Comparison of ENCODE assay signal across 8 cellular contexts in the genomic region with DNA sequence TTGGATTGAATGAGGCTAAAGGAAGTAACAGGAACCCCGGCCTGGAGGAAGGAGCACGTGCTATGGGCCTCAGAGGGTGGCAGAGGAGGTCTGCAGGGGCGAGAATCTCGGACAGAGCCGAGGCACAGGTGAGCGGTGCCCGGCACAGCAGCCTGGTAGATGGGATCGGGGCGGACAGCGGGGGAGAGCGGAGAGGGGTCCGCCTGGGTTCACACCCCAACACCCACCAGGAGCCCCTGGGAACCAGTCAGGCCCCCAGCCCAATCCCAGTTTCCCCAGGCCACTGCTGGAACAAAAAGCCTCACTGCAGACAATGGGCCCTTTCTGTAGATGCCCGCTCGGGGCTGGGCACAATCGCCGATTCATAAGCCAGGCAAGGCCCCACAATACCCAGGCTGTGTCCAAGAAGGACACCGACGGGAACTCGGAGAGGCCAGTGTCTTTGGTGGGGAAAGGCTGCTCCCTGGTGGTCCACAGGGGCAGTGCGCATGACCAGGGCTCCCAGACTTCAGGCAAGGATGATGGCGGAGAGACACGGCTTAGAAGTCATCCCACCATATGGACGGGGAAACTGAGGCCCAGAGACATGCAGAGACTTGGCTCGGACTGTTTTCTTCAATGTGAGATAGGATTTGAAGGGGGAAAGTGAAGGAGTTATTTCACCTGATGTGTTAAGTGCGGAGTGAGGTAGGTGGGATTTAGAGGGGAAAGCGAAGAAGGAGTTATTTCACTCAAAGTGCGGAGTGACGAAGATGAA.
DNase-seq lines count a peak whose midpoint lies in the region; ATAC-seq and TF ChIP-seq lines count a peak whose summit lies in the region.

No MANE protein-coding gene starts in this region.

- no peaks in the 10 kb centered on the region for H3F3A ChIP-seq in GM23248 (ENCODE audit: insufficient read depth)

- no peaks in the 10 kb centered on the region for H3K9me2 ChIP-seq in GM23248 (ENCODE audit: insufficient read depth)

- H3K27ac Mint-ChIP-seq in CD4-positive, alpha-beta T cell = no peak overlapping the region

- no peak overlapping the region for H3K4me3 ChIP-seq in GM23248

- H3K9ac ChIP-seq in GM23248 = no peak overlapping the region

- TF ChIP-seq CTCF in CD4-positive, alpha-beta T cell (IDR thresholded peaks at IDR 0.05) = peak; percentile 98

- no peaks in the 10 kb centered on the region for H3K36me3 Mint-ChIP-seq in CD4-positive, alpha-beta T cell (ENCODE audit: low read depth)

- no peak overlapping the region for H3K4me2 ChIP-seq in GM23248 (ENCODE audit: unreplicated experiment)

- no peaks in the 10 kb centered on the region for H4K20me1 ChIP-seq in GM23248 (ENCODE audit: insufficient read depth)

- ATAC-seq in CD4-positive, alpha-beta T cell (ENCODE audit: poor library complexity) = peak; percentile 66
- no peak for ATAC-seq in GM18517 (IDR thresholded peaks at IDR 0.05; ENCODE audit: unreplicated experiment)

- peaks cover 4% of the 10 kb centered on the region for H3K27me3 ChIP-seq in CD4-positive, alpha-beta T cell (ENCODE audit: control insufficient read depth, insufficient read depth, low read length)
- H3K27me3 ChIP-seq in GM23248 (replicated peaks; ENCODE audit: insufficient read depth) (peaks cover 14% of the 10 kb centered on the region; the same call in 1 of the 2 replicates), layer of hippocampus (ENCODE audit: control insufficient read depth, insufficient read depth, low read length) (no peaks in the 10 kb centered on the region)

- no peaks in the 10 kb centered on the region for H3K36me3 ChIP-seq in GM23248 (ENCODE audit: low read depth)

- no peak overlapping the region for H3K27ac ChIP-seq in CD4-positive, alpha-beta T cell (ENCODE audit: low read depth, low read length)
- no peak overlapping the region for H3K27ac ChIP-seq in GM23248
- peak overlapping the region; percentile 91 for H3K27ac ChIP-seq in caudate nucleus (ENCODE audit: low read depth, low read length)
- peak overlapping the region; percentile 91 for H3K27ac ChIP-seq in layer of hippocampus (ENCODE audit: low read depth, low read length)

- intact Hi-C loops in CD4-positive, alpha-beta T cell (cut with DNase I, micrococcal nuclease) = loop anchor here (1.0 to 10.0 kb wide), 5 partner anchors 426 to 1260 kb away; a partner anchor contains a TSS

- peak; percentile 36 to 77 (median 61) for DNase-seq in CD4-positive, alpha-beta T cell
- peak; percentile 70 for DNase-seq in GM23248
- peak; percentile 36 to 39 for DNase-seq in NCI-H1930 (lab: John Stamatoyannopoulos, UW)
- peak; percentile 40 for DNase-seq in activated CD4-positive, CD25-positive, alpha-beta regulatory T cell treated with anti-CD3 and anti-CD28 coated beads, Interleukin-2, amount 50 U/mL, for 16 hours (ENCODE audit: low read depth, low spot score)
- DNase-seq in caudate nucleus (lab: John Stamatoyannopoulos, UW) = peak in 60 of 61 donors; percentile 27 to 94 (median 86)
- peak; percentile 75 to 78 for DNase-seq in stimulated activated CD4-positive, alpha-beta T cell treated with anti-CD3 and anti-CD28 coated beads, Interleukin-2, amount 100 ng/mL, for 24 hours

- no peak overlapping the region for H2AFZ ChIP-seq in GM23248

- H3K4me1 ChIP-seq in GM23248 (ENCODE audit: insufficient read depth) = no peaks in the 10 kb centered on the region

- CTCF ChIA-PET in CD4-positive, alpha-beta T cell (lab: Charles Lee) = interaction anchor here (0.7 kb wide), 1 partner anchor 300 kb away, joined by 3 read pairs; no protein-coding TSS in a partner anchor

- H3K4me3 Mint-ChIP-seq in CD4-positive, alpha-beta T cell = no peak overlapping the region

- H3K9me3 ChIP-seq in CD4-positive, alpha-beta T cell (ENCODE audit: control insufficient read depth, low read length) = no peaks in the 10 kb centered on the region
- no peaks in the 10 kb centered on the region for H3K9me3 ChIP-seq in GM23248 (ENCODE audit: low read depth)

- H3K79me2 ChIP-seq in GM23248 (ENCODE audit: insufficient read depth) = no peaks in the 10 kb centered on the region

- POLR2A ChIA-PET in CD4-positive, alpha-beta T cell (lab: Charles Lee) = no interaction called here

- peaks cover 32% of the 10 kb centered on the region for H3K27me3 Mint-ChIP-seq in CD4-positive, alpha-beta T cell

- no peaks in the 10 kb centered on the region for H3K4me1 Mint-ChIP-seq in CD4-positive, alpha-beta T cell (ENCODE audit: low read depth)

- in situ Hi-C loops in GM23248 (cut with MboI) = loop anchor here (10.0 kb wide), 2 partner anchors 424 to 514 kb away; a partner anchor contains a TSS

- WGBS in GM23248 (ENCODE audit: low coverage in 1 of 2, low lambda C conversion rate in 2 of 2, missing lambda C conversion rate in 2 of 2), 2 experiments = 41 to 44% methylated on average over 25 to 28 of the region's 28 CpGs

- H3K9me3 Mint-ChIP-seq in CD4-positive, alpha-beta T cell = no peaks in the 10 kb centered on the region

Comparison
In these comparisons a context has a peak if more than half of its experiments do, and no peak if none do; other contexts are left out.
1. H3K27ac ChIP-seq: peak in caudate nucleus (single experiment) and layer of hippocampus (single experiment); none in CD4-positive, alpha-beta T cell (single experiment) and GM23248 (single experiment).
2. Peak in every context shown above with its lines, with median percentiles within 50 percentile points of each other: DNase-seq.